Comparison of ENCODE assay signal across 10 cellular contexts in genomic region chr6:24255676-24256075, GRCh38.
A peak's percentile ranks its signal among the peaks of the same experiment; 100 is the strongest.
DNase-seq lines count a peak whose midpoint lies in the region; ATAC-seq and TF ChIP-seq lines count a peak whose summit lies in the region.
"Had no signal": no experiment of that assay in that cellular context is flagged by ENCODE, and none has a peak within 500 bp of the region (broad histone marks: within the 10 kb centered on the region; RNA-seq: fewer than 3 reads in every experiment).

No MANE protein-coding gene starts in this region.

- no peaks in the 10 kb centered on the region for H3K4me1 ChIP-seq in breast epithelium
- H3K4me1 ChIP-seq: esophagus muscularis mucosa had no signal

- DNase-seq in GM06990 (ENCODE audit: extremely low read depth, insufficient read length) (peak; percentile 9), GM19238 (ENCODE audit: insufficient read length, low spot score) (no peak), AG08395 (ENCODE audit: low spot score) (no peak), breast epithelium (ENCODE audit: low spot score in 2 of 2) (no peak)
- no peak for DNase-seq in activated effector memory CD4-positive, alpha-beta T cell treated with Interleukin-2 at 50 U/mL for 16 hours
- DNase-seq: NCI-H748 treated with DMSO at 0.1 percent for 48 hours had no signal

- H3K27me3 ChIP-seq in GM06990 (replicated peaks; ENCODE audit: control insufficient read depth, insufficient read depth, low read length) (no peaks in the 10 kb centered on the region), breast epithelium (no peaks in the 10 kb centered on the region)
- H3K27me3 ChIP-seq: esophagus muscularis mucosa had no signal

- intact Hi-C loops in breast epithelium (cut with DNase I; ENCODE audit: low total_unique reads): no loop called here

- no peak overlapping the region for H3K27ac ChIP-seq in breast epithelium
- H3K27ac ChIP-seq: esophagus muscularis mucosa had no signal

- TF ChIP-seq POLR2A in breast epithelium (IDR thresholded peaks at IDR 0.05): no peak

- peaks cover 0 to 5% of the 10 kb centered on the region in 2 donors for H3K9me3 ChIP-seq in breast epithelium

- no peaks in the 10 kb centered on the region for H3K36me3 ChIP-seq in GM06990 (ENCODE audit: control insufficient read depth, insufficient read depth, low read length)
- no peaks in the 10 kb centered on the region for H3K36me3 ChIP-seq in breast epithelium
- H3K36me3 ChIP-seq: esophagus muscularis mucosa had no signal

- ATAC-seq in GM19025 (IDR thresholded peaks at IDR 0.05; ENCODE audit: low read depth, unreplicated experiment) (peak; percentile 89), HG02571 (IDR thresholded peaks at IDR 0.05; ENCODE audit: unreplicated experiment) (peak; percentile 96), HG03280 (IDR thresholded peaks at IDR 0.05; ENCODE audit: unreplicated experiment) (peak; percentile 96)

- H3K4me3 ChIP-seq in GM06990 (replicated peaks; ENCODE audit: low read depth, low read length) (no peak overlapping the region), breast epithelium (no peak overlapping the region)
- H3K4me3 ChIP-seq: esophagus muscularis mucosa had no signal

- no peak for TF ChIP-seq CTCF in GM06990 (IDR thresholded peaks at IDR 0.05; ENCODE audit: insufficient read depth, low read length, poor library complexity, severe bottlenecking)
- no peak for TF ChIP-seq CTCF in breast epithelium (IDR thresholded peaks at IDR 0.05)
